8 cellular contexts compared by ENCODE assay signal in genomic region chr15:57706405-57707209, GRCh38. TPM values are rescaled to one million over a fixed set of nuclear protein-coding genes. Genes with fewer than 3 reads are reported as not detected.
DNase-seq lines count a peak whose midpoint lies in the region; ATAC-seq, FAIRE-seq and TF ChIP-seq lines count a peak whose summit lies in the region.

POLR2M (plus strand) TSS chr15:57706714; CDS start chr15:57706843, 129 bp downstream.

- TF ChIP-seq POLR2A in body of pancreas (IDR thresholded peaks at IDR 0.05), result peak; percentile 78 to 91 (median 90)
- peak; percentile 61 to 68 for TF ChIP-seq POLR2A in sigmoid colon (IDR thresholded peaks at IDR 0.05)

- H3K27ac ChIP-seq in 22Rv1, result peak within 1 kb of the TSS; percentile 86
- H3K27ac ChIP-seq in body of pancreas, result peak within 1 kb of the TSS; percentile 76 to 94 (median 91)
- peak within 1 kb of the TSS; percentile 94 to 97 (median 96) for H3K27ac ChIP-seq in sigmoid colon

- WGBS in body of pancreas, 2 donors, result 0 to 1% methylated on average over 36 to 70 of the region's 70 CpGs
- WGBS in sigmoid colon, 2 donors, result 2% methylated on average over 70 of the region's 70 CpGs

- H3K9me3 ChIP-seq in body of pancreas, result no peaks in the 10 kb centered on the region
- H3K9me3 ChIP-seq in sigmoid colon, result no peaks in the 10 kb centered on the region

- DNase-seq in NCI-H2107 treated with DMSO at 0.1 percent for 48 hours (lab: John Stamatoyannopoulos, UW; ENCODE audit: unreplicated experiment) (peak; percentile 69), body of pancreas (peak; percentile 98 to 99 (median 98)), iPS DF 4.7 (ENCODE audit: extremely low read depth, low spot score) (peak; percentile 81), sigmoid colon (peak; percentile 99)

- H3K4me1 ChIP-seq in body of pancreas (peaks cover 36% of the 10 kb centered on the region), sigmoid colon (peaks cover 0 to 35% (median 28%) of the 10 kb centered on the region in 4 donors)

- peak within 1 kb of the TSS; percentile 74 to 95 for H3K4me3 ChIP-seq in body of pancreas
- H3K4me3 ChIP-seq in sigmoid colon, result peak within 1 kb of the TSS; percentile 82 to 96 (median 86)

- TF ChIP-seq CTCF in 22Rv1 (IDR thresholded peaks at IDR 0.05) (no peak), body of pancreas (IDR thresholded peaks at IDR 0.05) (no peak), sigmoid colon (IDR thresholded peaks at IDR 0.05) (no peak)

- no peaks in the 10 kb centered on the region for H3K27me3 ChIP-seq in body of pancreas
- no peaks in the 10 kb centered on the region for H3K27me3 ChIP-seq in sigmoid colon

- intact Hi-C loops in body of pancreas (cut with DNase I), result no loop called here
- intact Hi-C loops in sigmoid colon (cut with DNase I), result loop anchor here (2.0 to 5.0 kb wide), 2 partner anchors 144 to 1226 kb away; partner anchors contain the start of gene SLTM

- H3K36me3 ChIP-seq in body of pancreas (replicated peaks in 1 of 2; ENCODE audit: insufficient read depth in 1 of 2, low read depth in 2 of 2) (peaks cover 2% of the 10 kb centered on the region in 2 donors), sigmoid colon (peaks cover 0 to 27% (median 15%) of the 10 kb centered on the region in 4 donors)

- FAIRE-seq in TTC549 (lab: Jason Lieb, UNC), result peak; percentile 54

- peak; percentile 61 to 92 (median 71) for TF ChIP-seq EP300 in sigmoid colon (IDR thresholded peaks at IDR 0.05)

- ATAC-seq in GM18520 (IDR thresholded peaks at IDR 0.05; ENCODE audit: unreplicated experiment) (peak; percentile 91), HG03064 (IDR thresholded peaks at IDR 0.05; ENCODE audit: low read depth, unreplicated experiment) (peak; percentile 89), body of pancreas (peak; percentile 98)

RNA-seq across cellular contexts. Expression of gene POLR2M, which starts in this region (rescaled TPM):
- total RNA-seq in body of pancreas (10 to 100 TPM; 14.5 to 22.6 TPM), sigmoid colon (100 to 1,000 TPM in 3 of 4 donors, 10 to 100 TPM in 1; 80.6 to 264 (median 194) TPM)
- polyA plus RNA-seq in sigmoid colon, result 100 to 1,000 TPM in 1 of 3 donors, 10 to 100 TPM in 2; 42.0 to 119 (median 81.1) TPM

Comparison
In these comparisons a context has a peak if more than half of its experiments do, and no peak if none do; other contexts are left out.
1. Peak in every context shown above with its lines: DNase-seq, ATAC-seq, H3K4me3 ChIP-seq and H3K27ac ChIP-seq.